8 cellular contexts compared by ENCODE assay signal in the genomic region with DNA sequence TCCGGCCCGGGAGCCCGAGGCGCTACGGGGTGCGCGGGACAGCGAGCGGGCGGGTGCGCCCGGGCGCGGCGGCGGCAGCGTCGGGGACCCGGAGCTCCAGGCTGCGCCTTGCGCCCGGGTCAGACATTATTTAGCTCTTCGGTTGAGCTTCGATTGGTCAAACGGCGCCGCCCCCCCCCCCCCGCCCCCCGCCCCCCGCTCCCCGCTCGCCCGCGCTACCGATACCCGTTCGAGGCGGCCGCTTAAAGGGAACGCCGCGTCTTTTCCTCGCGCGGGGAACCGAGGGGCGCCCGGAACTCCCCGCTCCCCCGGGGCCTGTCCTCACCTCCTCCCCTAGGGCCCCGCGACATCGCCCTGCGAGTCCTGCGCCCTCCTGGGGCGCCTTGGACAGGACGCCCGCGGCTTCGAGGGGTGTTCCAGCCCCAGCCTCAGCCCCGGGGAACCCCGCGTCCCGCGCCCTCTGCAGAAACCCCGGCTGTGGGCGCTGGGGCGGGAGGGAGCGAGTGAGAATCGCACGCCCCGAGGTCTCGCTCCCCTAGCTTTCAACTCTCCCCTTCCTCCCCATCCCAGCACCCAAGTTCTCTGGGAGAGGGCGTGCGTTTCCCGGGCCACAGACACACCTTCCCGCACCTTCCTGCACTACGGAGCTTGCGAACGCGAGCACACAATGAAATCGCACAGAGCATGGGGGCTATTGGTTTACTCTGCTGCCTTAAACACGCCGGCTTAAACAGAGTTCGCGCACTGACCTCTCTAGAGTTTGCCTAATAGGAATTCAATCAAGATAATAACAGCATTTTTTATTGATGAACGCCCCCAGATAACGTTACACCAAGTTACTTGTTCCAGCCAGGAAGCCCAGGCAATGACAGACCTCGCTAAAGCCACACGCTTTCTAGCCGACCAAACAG. TPM values are rescaled to one million over a fixed set of nuclear protein-coding genes. Genes with fewer than 3 reads are reported as not detected.
DNase-seq lines count a peak whose midpoint lies in the region; ATAC-seq, FAIRE-seq and TF ChIP-seq lines count a peak whose summit lies in the region.

Gene BDNF, minus strand, starts transcription at position 105 of the 911 bp plus-strand sequence. CDS start 41,891 bp downstream, outside the sequence.

- peak within 1 kb of the TSS; percentile 76 to 84 for H2BK12ac ChIP-seq in mesenchymal stem cell (ENCODE audit: low read length in 2 of 2)

- peak within 1 kb of the TSS; percentile 99 for H2BK120ac ChIP-seq in mesenchymal stem cell (ENCODE audit: low read depth, low read length)

- H3K23ac ChIP-seq in mesenchymal stem cell (ENCODE audit: low read length in 2 of 2), result peak within 1 kb of the TSS in 1 of 2 experiments; percentile 96

- peak within 1 kb of the TSS; percentile 91 to 99 for H3K4ac ChIP-seq in mesenchymal stem cell (ENCODE audit: low read depth in 1 of 2, low read length in 2 of 2)

- peak within 1 kb of the TSS; percentile 92 for H4K8ac ChIP-seq in mesenchymal stem cell (ENCODE audit: low read length)

- peaks cover 12% of the 10 kb centered on the region for H3K4me1 ChIP-seq in CD8-positive, alpha-beta memory T cell (ENCODE audit: insufficient read depth, low read length)
- H3K4me1 ChIP-seq in Panc1 (ENCODE audit: control insufficient read depth, insufficient read depth, low read length), result peaks cover 12% of the 10 kb centered on the region
- peaks cover 10 to 13% of the 10 kb centered on the region in 2 donors for H3K4me1 ChIP-seq in duodenal mucosa (ENCODE audit: control insufficient read depth in 1 of 2, insufficient read depth in 2 of 2, low read length in 2 of 2)
- H3K4me1 ChIP-seq in mesenchymal stem cell (ENCODE audit: control insufficient read depth, insufficient read depth, low read depth, low read length), result no peaks in the 10 kb centered on the region

- H3K36me3 ChIP-seq in CD8-positive, alpha-beta memory T cell (ENCODE audit: insufficient read depth, low read length), result no peaks in the 10 kb centered on the region
- H3K36me3 ChIP-seq in Panc1 (ENCODE audit: control insufficient read depth, insufficient read depth, low read length), result no peaks in the 10 kb centered on the region; the same call in 1 of the 2 replicates
- no peaks in the 10 kb centered on the region for H3K36me3 ChIP-seq in duodenal mucosa (ENCODE audit: control insufficient read depth in 1 of 2, insufficient read depth in 2 of 2, low read length in 2 of 2)
- no peaks in the 10 kb centered on the region for H3K36me3 ChIP-seq in mesenchymal stem cell (ENCODE audit: control insufficient read depth in 1 of 2, insufficient read depth in 2 of 2, low read depth in 1 of 2, low read length in 2 of 2)

- CTCF ChIA-PET in CD8-positive, alpha-beta memory T cell (lab: Charles Lee), result no interaction called here
- CTCF ChIA-PET in Panc1 (lab: Charles Lee), result interaction anchor here (2.3 kb wide), 1 partner anchor 16 kb away, joined by 7 read pairs; no protein-coding TSS in a partner anchor

- H3K36me3 Mint-ChIP-seq in CD8-positive, alpha-beta memory T cell, result no peaks in the 10 kb centered on the region

- peak within 1 kb of the TSS; percentile 84 for H4K91ac ChIP-seq in mesenchymal stem cell (ENCODE audit: low read length)

- peaks cover 21% of the 10 kb centered on the region for H3K27me3 ChIP-seq in CD8-positive, alpha-beta memory T cell (ENCODE audit: insufficient read depth, low read length, poor library complexity, severe bottlenecking)
- peaks cover 14% of the 10 kb centered on the region for H3K27me3 ChIP-seq in Panc1 (ENCODE audit: control insufficient read depth, insufficient read depth, low read length)
- H3K27me3 ChIP-seq in duodenal mucosa (ENCODE audit: control insufficient read depth in 1 of 2, insufficient read depth in 2 of 2, low read length in 2 of 2), result peaks cover 40 to 48% of the 10 kb centered on the region in 2 donors
- no peaks in the 10 kb centered on the region for H3K27me3 ChIP-seq in mesenchymal stem cell (ENCODE audit: control insufficient read depth in 1 of 2, insufficient read depth in 1 of 2, low read length in 2 of 2)

- H2AK5ac ChIP-seq in mesenchymal stem cell (ENCODE audit: low read length, severe bottlenecking), result peak within 1 kb of the TSS; percentile 80

- H2AFZ ChIP-seq in mesenchymal stem cell (ENCODE audit: low read depth, low read length), result peak within 1 kb of the TSS; percentile 68

- H3K27me3 Mint-ChIP-seq in CD8-positive, alpha-beta memory T cell, result peaks cover 44 to 82% of the 10 kb centered on the region in 2 donors

- TF ChIP-seq CTCF in Panc1 (IDR thresholded peaks at IDR 0.05), result no peak

- H3K27ac Mint-ChIP-seq in CD8-positive, alpha-beta memory T cell, result peak within 1 kb of the TSS in 3 of 8 donors; percentile 23 to 48 (median 39)

- no peak for TF ChIP-seq POLR2A in erythroblast (IDR thresholded peaks at IDR 0.05; ENCODE audit: low read length)

- peak within 1 kb of the TSS; percentile 9 to 85 (median 81) for H3K4me3 Mint-ChIP-seq in CD8-positive, alpha-beta memory T cell

- H3K14ac ChIP-seq in mesenchymal stem cell (ENCODE audit: low read length in 2 of 2), result peak within 1 kb of the TSS; percentile 57 to 90

- under 1% methylated on average over 60 of the region's 91 CpGs for WGBS in mesenchymal stem cell

- BruUV-seq in Panc1 (replicated peaks; lab: Mats Ljungman, UMichigan), result no TSS peak

- peaks cover 21 to 32% (median 26%) of the 10 kb centered on the region in 3 donors for H3K4me1 Mint-ChIP-seq in CD8-positive, alpha-beta memory T cell

- ATAC-seq in GM21390 (IDR thresholded peaks at IDR 0.05; ENCODE audit: unreplicated experiment), result peak; percentile 27
- peak; percentile 74 for ATAC-seq in Panc1
- ATAC-seq in HG03342 (IDR thresholded peaks at IDR 0.05; ENCODE audit: unreplicated experiment), result no peak

- H3K18ac ChIP-seq in mesenchymal stem cell (ENCODE audit: low read depth in 1 of 2, low read length in 2 of 2), result peak within 1 kb of the TSS; percentile 96 to 97

- POLR2A ChIA-PET in CD8-positive, alpha-beta memory T cell (lab: Charles Lee), result no interaction called here
- POLR2A ChIA-PET in Panc1 (lab: Charles Lee), result interaction anchor here (0.6 kb wide), 1 partner anchor 59 kb away, joined by 4 read pairs; no protein-coding TSS in a partner anchor

- peaks cover 0 to 5% (median 0%) of the 10 kb centered on the region in 5 donors for H3K9me3 Mint-ChIP-seq in CD8-positive, alpha-beta memory T cell

- no peaks in the 10 kb centered on the region for H3K9me3 ChIP-seq in CD8-positive, alpha-beta memory T cell (ENCODE audit: low read length)
- H3K9me3 ChIP-seq in Panc1 (ENCODE audit: control insufficient read depth, insufficient read depth, low read depth, low read length), result no peaks in the 10 kb centered on the region
- no peaks in the 10 kb centered on the region for H3K9me3 ChIP-seq in duodenal mucosa (ENCODE audit: control insufficient read depth in 1 of 2, low read length in 2 of 2)
- H3K9me3 ChIP-seq in mesenchymal stem cell (ENCODE audit: control insufficient read depth, low read length), result no peaks in the 10 kb centered on the region

- peak within 1 kb of the TSS; percentile 82 for H2BK5ac ChIP-seq in mesenchymal stem cell (ENCODE audit: low read depth, low read length, poor library complexity, severe bottlenecking)

- in situ Hi-C loops in Panc1 (cut with HindIII; ENCODE audit: low pct_unique_long_range_greater_than_20kb, low sequenced_read_pairs), result loop anchor here (25.0 kb wide), 1 partner anchor 412 kb away; the partner anchor contains the start of genes KIF18A and METTL15

- no peak for DNase-seq in CD8-positive, alpha-beta memory T cell
- DNase-seq in Panc1 (ENCODE audit: low read depth, low spot score) (no peak), mesenchymal stem cell (peak; percentile 65), urothelium cell line (ENCODE audit: low spot score) (peak; percentile 71), erythroblast (lab: John Stamatoyannopoulos, UW) (no peak)

- H2BK15ac ChIP-seq in mesenchymal stem cell (ENCODE audit: low read depth, poor library complexity, severe bottlenecking), result peak within 1 kb of the TSS; percentile 48

- peaks cover 4% of the 10 kb centered on the region for H3K79me1 ChIP-seq in mesenchymal stem cell (replicated peaks; ENCODE audit: low read length, poor library complexity, severe bottlenecking)

- H3K4me2 ChIP-seq in mesenchymal stem cell (ENCODE audit: low read length, poor library complexity, severe bottlenecking), result peak within 1 kb of the TSS; percentile 80

- FAIRE-seq in urothelium cell line (lab: Jason Lieb, UNC), result no peak

- peak within 1 kb of the TSS; percentile 21 for H3K4me3 ChIP-seq in CD8-positive, alpha-beta memory T cell (ENCODE audit: low read length)
- H3K4me3 ChIP-seq in Panc1 (ENCODE audit: low read depth in 2 of 2, low read length in 2 of 2) (peak within 1 kb of the TSS; percentile 48 to 66), duodenal mucosa (ENCODE audit: low read depth in 1 of 2, low read length in 2 of 2) (peak within 1 kb of the TSS; percentile 68 to 75), mesenchymal stem cell (ENCODE audit: insufficient read depth in 1 of 2, low read depth in 1 of 2, low read length in 2 of 2) (peak within 1 kb of the TSS; percentile 94 to 95)

- no peak within 1 kb of the TSS for H3K27ac ChIP-seq in CD8-positive, alpha-beta memory T cell (ENCODE audit: low read depth, low read length)
- H3K27ac ChIP-seq in Panc1 (ENCODE audit: low read length), result no peak within 1 kb of the TSS; the same call in 1 of the 2 replicates
- no peak within 1 kb of the TSS for H3K27ac ChIP-seq in duodenal mucosa (ENCODE audit: low read depth, low read length)
- H3K27ac ChIP-seq in mesenchymal stem cell (ENCODE audit: low read length, poor library complexity, severe bottlenecking), result peak within 1 kb of the TSS; percentile 82

- peak within 1 kb of the TSS in 1 of 2 donors; percentile 27 for H3K9ac ChIP-seq in duodenal mucosa (ENCODE audit: low read depth in 1 of 2, low read length in 2 of 2)
- peak within 1 kb of the TSS; percentile 85 for H3K9ac ChIP-seq in mesenchymal stem cell (ENCODE audit: low read length)

- intact Hi-C loops in Panc1 (cut with micrococcal nuclease; ENCODE audit: unreplicated experiment), result no loop called here

RNA-seq across cellular contexts. Expression of gene BDNF, which starts in this region (rescaled TPM):
- total RNA-seq in CD8-positive, alpha-beta memory T cell, result not detected
- polyA plus RNA-seq in CD8-positive, alpha-beta memory T cell, result not detected
- 0.36 TPM for total RNA-seq in Panc1 (2021; ENCODE audit: unreplicated experiment)
- polyA plus RNA-seq in Panc1 (2012; ENCODE audit: insufficient read length), result 0.21 TPM
- polyA plus RNA-seq in mesenchymal stem cell (2013, experiment 1 of 2), result 38.5 TPM
- polyA plus RNA-seq in mesenchymal stem cell (2013, experiment 2 of 2), result 40.6 TPM

Comparison
In these comparisons a context has a peak if more than half of its experiments do, and no peak if none do; other contexts are left out.
1. Peak in ATAC-seq and H3K4me3 ChIP-seq in Panc1; RNA of the gene not detected or under 1 TPM.
2. DNase-seq: peak in mesenchymal stem cell (single experiment) and urothelium cell line (single experiment); none in CD8-positive, alpha-beta memory T cell (0 of 5), Panc1 (single experiment) and erythroblast (0 of 2).
3. H3K4me3 ChIP-seq: peak in every context shown above with its lines; median percentile 94 in mesenchymal stem cell; 72 in duodenal mucosa; 57 in Panc1; 21 in CD8-positive, alpha-beta memory T cell.